Comparison of ENCODE assay signal across 28 cellular contexts in the genomic region with DNA sequence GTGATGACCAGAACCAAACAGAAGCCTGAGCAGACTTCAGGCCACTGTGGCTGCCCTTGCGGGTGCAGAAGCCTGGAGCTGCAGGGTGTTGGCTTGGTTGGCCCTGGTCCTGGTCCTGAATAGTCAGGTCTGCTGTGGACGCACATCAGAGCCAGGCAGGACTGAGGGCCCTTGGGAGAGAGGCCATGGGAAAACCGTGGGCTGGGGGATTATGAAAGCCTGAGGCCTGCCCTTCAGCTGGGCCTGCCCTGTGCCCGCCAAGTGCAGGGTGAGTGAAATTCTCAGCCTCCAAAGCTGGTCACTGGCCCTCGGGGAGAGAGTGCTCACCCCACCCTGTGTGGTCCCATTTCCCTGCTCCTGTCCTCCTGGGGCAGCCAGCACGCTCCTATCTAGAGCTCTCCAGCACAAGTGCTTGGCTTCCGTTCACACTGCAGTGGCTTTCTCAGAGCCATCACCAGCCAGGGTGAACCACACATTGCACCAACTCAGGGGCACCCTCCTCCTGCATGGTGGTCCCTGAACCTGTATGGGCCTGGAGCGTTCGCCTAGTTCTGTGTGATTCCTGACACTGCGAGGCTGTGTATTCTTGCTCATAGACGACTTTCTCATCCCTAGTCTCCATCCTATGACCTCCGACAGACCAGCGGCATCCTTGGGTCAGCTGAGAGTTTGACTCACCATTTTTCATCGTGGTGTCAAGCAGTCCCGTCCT.
"Had no signal": no experiment of that assay in that cellular context is flagged by ENCODE, and none has a peak within 500 bp of the region (broad histone marks: within the 10 kb centered on the region; RNA-seq: fewer than 3 reads in every experiment).

No MANE protein-coding gene starts in this region.

- H3K36me3 Mint-ChIP-seq: activated naive CD8-positive, alpha-beta T cell; naive thymus-derived CD8-positive, alpha-beta T cell had no signal

- H3K4me3 Mint-ChIP-seq: activated CD8-positive, alpha-beta T cell treated with anti-CD3 and anti-CD28 coated beads, Interleukin-2, amount 10 ng/mL, durations not matched to agents 7 days and 5 days; activated naive CD8-positive, alpha-beta T cell; activated T-helper 1 cell treated with anti-CD3 and anti-CD28 coated beads, Interleukin-12 subunit alpha, Interleukin-12 subunit beta, Interleukin-2, Interleukin-4 antibody, amounts not matched to agents 30 ng/mL and 10 ng/mL and 1 ng/mL, durations not matched to agents 14 hours and 24 hours and 36 hours; naive thymus-derived CD8-positive, alpha-beta T cell had no signal

- H3K9me3 Mint-ChIP-seq: activated T-helper 1 cell treated with anti-CD3 and anti-CD28 coated beads, Interleukin-12 subunit alpha, Interleukin-12 subunit beta, Interleukin-2, Interleukin-4 antibody, amounts not matched to agents 30 ng/mL and 10 ng/mL and 1 ng/mL, durations not matched to agents 14 hours and 24 hours and 36 hours; naive thymus-derived CD8-positive, alpha-beta T cell had no signal

- H3K36me3 ChIP-seq: adrenal gland, ascending aorta, brain microvascular endothelial cell, esophagus muscularis mucosa, lower lobe of right lung, neutrophil, ovary, prostate gland, spleen, tibial artery had no signal

- DNase-seq: activated CD4-positive, alpha-beta T cell treated with anti-CD3 and anti-CD28 coated beads, Interleukin-2, amount 50 U/mL, for 1 hour; activated CD4-positive, CD25-positive, alpha-beta regulatory T cell treated with anti-CD3 and anti-CD28 coated beads, Interleukin-2, amount 50 U/mL, for 72 hours; activated CD8-positive, alpha-beta T cell treated with anti-CD3 and anti-CD28 coated beads, Interleukin-2, amount 10 ng/mL, durations not matched to agents 7 days and 5 days; activated naive CD4-positive, alpha-beta T cell; adrenal gland; brain microvascular endothelial cell; central memory CD4-positive, alpha-beta T cell; effector memory CD4-positive, alpha-beta T cell; hypothalamus; left cardiac atrium; lower lobe of right lung; mesendoderm; naive thymus-derived CD8-positive, alpha-beta T cell; ovary; spleen; stimulated activated CD4-positive, alpha-beta T cell treated with anti-CD3 and anti-CD28 coated beads, Interleukin-4, amount 100 ng/mL, for 1 hour; stimulated activated naive CD4-positive, alpha-beta T cell treated with Interleukin-2 at 50 U/mL for 16 hours; tibial artery had no signal

- H3K4me1 ChIP-seq: adrenal gland, lower lobe of right lung had no signal

- H3K27me3 ChIP-seq: adrenal gland, ascending aorta, brain microvascular endothelial cell, esophagus muscularis mucosa, neutrophil, ovary, spleen, tibial artery had no signal

- H3K9me3 ChIP-seq: adrenal gland, ascending aorta, esophagus muscularis mucosa, lower lobe of right lung, neutrophil, ovary, prostate gland, spleen, tibial artery had no signal

- H3K27ac Mint-ChIP-seq: activated CD8-positive, alpha-beta T cell treated with anti-CD3 and anti-CD28 coated beads, Interleukin-2, amount 10 ng/mL, durations not matched to agents 7 days and 5 days; activated naive CD8-positive, alpha-beta T cell; activated T-helper 1 cell treated with anti-CD3 and anti-CD28 coated beads, Interleukin-12 subunit alpha, Interleukin-12 subunit beta, Interleukin-2, Interleukin-4 antibody, amounts not matched to agents 30 ng/mL and 10 ng/mL and 1 ng/mL, durations not matched to agents 14 hours and 24 hours and 36 hours; naive thymus-derived CD8-positive, alpha-beta T cell had no signal

- H3K4me3 ChIP-seq: adrenal gland, ascending aorta, esophagus muscularis mucosa, lower lobe of right lung, ovary, prostate gland, spleen, tibial artery had no signal

- H3K27ac ChIP-seq: adrenal gland, ascending aorta, brain microvascular endothelial cell, esophagus muscularis mucosa, lower lobe of right lung, neutrophil, ovary, prostate gland, spleen, tibial artery, VCaP had no signal

- ATAC-seq: activated CD8-positive, alpha-beta T cell treated with anti-CD3 and anti-CD28 coated beads, Interleukin-2, amount 10 ng/mL, durations not matched to agents 7 days and 5 days; naive thymus-derived CD8-positive, alpha-beta T cell had no signal

- FAIRE-seq: colon, endothelial cell of umbilical vein, frontal cortex had no signal
